23 cellular contexts compared by ENCODE assay signal in the genomic region with DNA sequence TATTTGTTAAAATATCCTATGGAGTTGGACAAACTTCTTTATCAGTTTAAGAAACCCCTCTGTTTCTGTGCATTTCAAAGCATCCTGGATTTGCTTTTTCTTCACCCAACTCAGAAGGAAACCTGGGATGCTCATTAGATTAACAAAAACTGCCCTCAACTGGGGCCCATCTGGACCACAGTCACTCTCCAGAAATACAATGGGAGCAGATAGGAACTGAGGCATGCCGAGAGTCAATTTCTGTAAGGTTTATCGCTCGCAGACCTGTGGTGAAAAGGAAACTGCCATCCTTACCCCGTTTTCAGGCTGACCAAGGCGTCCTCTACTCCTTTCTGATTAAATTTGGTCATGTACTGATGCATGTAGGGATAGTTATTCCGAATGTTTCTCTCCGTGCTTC.
DNase-seq lines count a peak whose midpoint lies in the region; TF ChIP-seq lines count a peak whose summit lies in the region.
"Had no signal": no experiment of that assay in that cellular context is flagged by ENCODE, and none has a peak within 500 bp of the region (broad histone marks: within the 10 kb centered on the region; RNA-seq: fewer than 3 reads in every experiment).

No MANE protein-coding gene starts in this region.

- TF ChIP-seq CTCF in dorsolateral prefrontal cortex (IDR thresholded peaks at IDR 0.05 in 54 of 56, conservative IDR thresholded peaks at IDR 0.05 in 2 of 56; ENCODE audit: low read depth in 1 of 56, partially characterized antibody in 56 of 56): no peak

- H3K27ac ChIP-seq in HUES6 (ENCODE audit: low read depth, low read length) (no peak overlapping the region), dorsolateral prefrontal cortex (peak overlapping the region in 47 of 59 donors; percentile 5 to 94 (median 77)), substantia nigra (ENCODE audit: low read depth, low read length, poor library complexity, severe bottlenecking) (peak overlapping the region; percentile 16)
- H3K27ac ChIP-seq: BLaER1 treated with 17β-estradiol and CSF1 and Interleukin-3, amounts not matched to agents 10 nM and 100 nM had no signal

- H3K9ac ChIP-seq in HUES6 (ENCODE audit: low read length): no peak overlapping the region
- H3K9ac ChIP-seq in iPS-15b (ENCODE audit: low read depth, low read length): no peak overlapping the region
- H3K9ac ChIP-seq: BLaER1 treated with 17β-estradiol and CSF1 and Interleukin-3, amounts not matched to agents 10 nM and 100 nM had no signal

- H3K4me1 ChIP-seq in HUES6 (ENCODE audit: control insufficient read depth, insufficient read depth, low read length) (peaks cover 38% of the 10 kb centered on the region), iPS-15b (ENCODE audit: control insufficient read depth, insufficient read depth, low read length) (peaks cover 36% of the 10 kb centered on the region)
- H3K4me1 ChIP-seq: BLaER1 treated with 17β-estradiol and CSF1 and Interleukin-3, amounts not matched to agents 10 nM and 100 nM had no signal

- H3K27me3 ChIP-seq in HUES6 (ENCODE audit: control insufficient read depth, insufficient read depth, low read length) (no peaks in the 10 kb centered on the region), dorsolateral prefrontal cortex (no peaks in the 10 kb centered on the region), iPS-15b (ENCODE audit: control insufficient read depth, insufficient read depth, low read length) (no peaks in the 10 kb centered on the region)
- H3K27me3 ChIP-seq: BLaER1 treated with 17β-estradiol and CSF1 and Interleukin-3, amounts not matched to agents 10 nM and 100 nM had no signal

- H3K4me3 ChIP-seq in HUES6 (ENCODE audit: low read depth, low read length) (peak overlapping the region; percentile 19; the same call in 1 of the 2 replicates), dorsolateral prefrontal cortex (no peak overlapping the region), iPS-15b (ENCODE audit: low read depth, low read length) (peak overlapping the region; percentile 34)
- H3K4me3 ChIP-seq: BLaER1 treated with 17β-estradiol and CSF1 and Interleukin-3, amounts not matched to agents 10 nM and 100 nM; K562 had no signal

- no peak for DNase-seq in dorsolateral prefrontal cortex
- DNase-seq in substantia nigra (lab: John Stamatoyannopoulos, UW): no peak
- no peak for DNase-seq in NCI-H2029 treated with DMSO at 0.1 percent for 48 hours (lab: John Stamatoyannopoulos, UW)
- no peak for DNase-seq in NCI-H1105 treated with DMSO at 0.1 percent for 48 hours (lab: John Stamatoyannopoulos, UW)
- DNase-seq in NOMO-1 treated with DMSO at 0.1 percent for 48 hours (lab: John Stamatoyannopoulos, UW; ENCODE audit: unreplicated experiment): no peak
- DNase-seq in HT-29 (ENCODE audit: low spot score): no peak
- DNase-seq: AML-193; CD4-positive, alpha-beta T cell; GOT3; Kasumi-1; NCI-H1092 treated with DMSO at 0.1 percent for 48 hours; NCI-H1436 treated with DMSO at 0.1 percent for 48 hours; NCI-H187 treated with DMSO at 0.1 percent for 48 hours; NCI-H2107; NCI-H524; NCI-H748 treated with DMSO at 0.1 percent for 48 hours; NK-92 treated with Interleukin-12 subunit alpha and Interleukin-12 subunit beta, amount 100 ng/mL, for 24 hours; RPMI8226; SHP77 had no signal

- no peaks in the 10 kb centered on the region for H3K9me3 ChIP-seq in HUES6 (ENCODE audit: control insufficient read depth, insufficient read depth, low read depth, low read length)
- no peaks in the 10 kb centered on the region for H3K9me3 ChIP-seq in iPS-15b (ENCODE audit: control insufficient read depth, insufficient read depth, low read length)
- H3K9me3 ChIP-seq: BLaER1 treated with 17β-estradiol and CSF1 and Interleukin-3, amounts not matched to agents 10 nM and 100 nM had no signal

- intact Hi-C loops in dorsolateral prefrontal cortex (cut with DNase I): loop anchor here (5.0 to 10.0 kb wide), 5 partner anchors 150 to 360 kb away; a partner anchor contains a TSS

- H3K36me3 ChIP-seq in HUES6 (ENCODE audit: control insufficient read depth, insufficient read depth, low read length): no peaks in the 10 kb centered on the region
- H3K36me3 ChIP-seq in iPS-15b (ENCODE audit: control insufficient read depth, insufficient read depth, low read length): no peaks in the 10 kb centered on the region
- H3K36me3 ChIP-seq: BLaER1 treated with 17β-estradiol and CSF1 and Interleukin-3, amounts not matched to agents 10 nM and 100 nM had no signal

Comparison
In these comparisons a context has a peak if more than half of its experiments do, and no peak if none do; other contexts are left out.
1. H3K4me3 ChIP-seq: peak in HUES6 (single experiment) and iPS-15b (single experiment); none in dorsolateral prefrontal cortex (0 of 59).